ENCODE assay signal across 8 cellular contexts in genomic region chr1:192477630-192478029, GRCh38.
DNase-seq lines count a peak whose midpoint lies in the region; ATAC-seq and TF ChIP-seq lines count a peak whose summit lies in the region.

No MANE protein-coding gene starts in this region.

- no peaks in the 10 kb centered on the region for H3K9me3 ChIP-seq in mesenchymal stem cell (ENCODE audit: control insufficient read depth, low read length)

- no CpG with 5 or more reads among the region's 2 CpGs for WGBS in mesenchymal stem cell

- DNase-seq in GM06990 (ENCODE audit: extremely low read depth, insufficient read length) (peak; percentile 17), NCI-H460 (ENCODE audit: extremely low read depth, low read depth) (peak; percentile 69), mesenchymal stem cell (peak; percentile 65), cortex of kidney (lab: John Stamatoyannopoulos, UW) (no peak), posterior vena cava (ENCODE audit: low spot score) (no peak)
- peak; percentile 32 for DNase-seq in central memory CD4-positive, alpha-beta T cell

- no peak overlapping the region for H2AFZ ChIP-seq in mesenchymal stem cell (ENCODE audit: low read depth, low read length)

- H3K18ac ChIP-seq in mesenchymal stem cell (ENCODE audit: low read depth in 1 of 2, low read length in 2 of 2), result no peak overlapping the region

- no peaks in the 10 kb centered on the region for H3K79me1 ChIP-seq in mesenchymal stem cell (replicated peaks; ENCODE audit: low read length, poor library complexity, severe bottlenecking)

- H3K36me3 ChIP-seq in GM06990 (ENCODE audit: control insufficient read depth, insufficient read depth, low read length) (no peaks in the 10 kb centered on the region), mesenchymal stem cell (ENCODE audit: control insufficient read depth in 1 of 2, insufficient read depth in 2 of 2, low read depth in 1 of 2, low read length in 2 of 2) (no peaks in the 10 kb centered on the region)

- intact Hi-C loops in posterior vena cava (cut with DNase I), result loop anchor here (10.0 kb wide), 5 partner anchors 107 to 647 kb away; partner anchors contain the start of genes CDC73 (in 1 of the 2) and RGS2 (in 1 of the 2)

- no peak overlapping the region for H3K4me2 ChIP-seq in mesenchymal stem cell (ENCODE audit: low read length, poor library complexity, severe bottlenecking)

- no peak overlapping the region for H2AK5ac ChIP-seq in mesenchymal stem cell (ENCODE audit: low read length, severe bottlenecking)

- no peak overlapping the region for H2BK12ac ChIP-seq in mesenchymal stem cell (ENCODE audit: low read length in 2 of 2)

- H3K14ac ChIP-seq in mesenchymal stem cell (ENCODE audit: low read length in 2 of 2), result no peak overlapping the region

- H2BK120ac ChIP-seq in mesenchymal stem cell (ENCODE audit: low read depth, low read length), result no peak overlapping the region

- no peak overlapping the region for H3K4ac ChIP-seq in mesenchymal stem cell (ENCODE audit: low read depth in 1 of 2, low read length in 2 of 2)

- peak overlapping the region; percentile 78 for H3K9ac ChIP-seq in mesenchymal stem cell (ENCODE audit: low read length)

- H3K27ac ChIP-seq in 22Rv1 (no peak overlapping the region), mesenchymal stem cell (ENCODE audit: low read length, poor library complexity, severe bottlenecking) (no peak overlapping the region)

- no peak overlapping the region for H2BK15ac ChIP-seq in mesenchymal stem cell (ENCODE audit: low read depth, poor library complexity, severe bottlenecking)

- peak; percentile 86 for TF ChIP-seq CTCF in 22Rv1 (IDR thresholded peaks at IDR 0.05)
- TF ChIP-seq CTCF in GM06990 (IDR thresholded peaks at IDR 0.05; ENCODE audit: insufficient read depth, low read length, poor library complexity, severe bottlenecking), result peak; percentile 51

- no peak overlapping the region for H3K23ac ChIP-seq in mesenchymal stem cell (ENCODE audit: low read length in 2 of 2)

- no peaks in the 10 kb centered on the region for H3K27me3 ChIP-seq in GM06990 (replicated peaks; ENCODE audit: control insufficient read depth, insufficient read depth, low read length)
- H3K27me3 ChIP-seq in mesenchymal stem cell (ENCODE audit: control insufficient read depth in 1 of 2, insufficient read depth in 1 of 2, low read length in 2 of 2), result peaks cover 0 to 2% of the 10 kb centered on the region in 2 experiments

- no peak overlapping the region for H4K8ac ChIP-seq in mesenchymal stem cell (ENCODE audit: low read length)

- ATAC-seq in HG02759 (IDR thresholded peaks at IDR 0.05; ENCODE audit: unreplicated experiment), result peak; percentile 63

- H3K4me3 ChIP-seq in GM06990 (replicated peaks; ENCODE audit: low read depth, low read length) (no peak overlapping the region), mesenchymal stem cell (ENCODE audit: insufficient read depth in 1 of 2, low read depth in 1 of 2, low read length in 2 of 2) (no peak overlapping the region)

- H3K4me1 ChIP-seq in mesenchymal stem cell (ENCODE audit: control insufficient read depth, insufficient read depth, low read depth, low read length), result peaks cover 2% of the 10 kb centered on the region

- H2BK5ac ChIP-seq in mesenchymal stem cell (ENCODE audit: low read depth, low read length, poor library complexity, severe bottlenecking), result no peak overlapping the region

- no peak overlapping the region for H4K91ac ChIP-seq in mesenchymal stem cell (ENCODE audit: low read length)

Comparison
In these comparisons a context has a peak if more than half of its experiments do, and no peak if none do; other contexts are left out.
1. DNase-seq: peak in GM06990 (single experiment), NCI-H460 (single experiment), central memory CD4-positive, alpha-beta T cell (single experiment) and mesenchymal stem cell (single experiment); none in cortex of kidney (single experiment) and posterior vena cava (single experiment).